Comparison of ENCODE assay signal across 14 cellular contexts in the genomic region with DNA sequence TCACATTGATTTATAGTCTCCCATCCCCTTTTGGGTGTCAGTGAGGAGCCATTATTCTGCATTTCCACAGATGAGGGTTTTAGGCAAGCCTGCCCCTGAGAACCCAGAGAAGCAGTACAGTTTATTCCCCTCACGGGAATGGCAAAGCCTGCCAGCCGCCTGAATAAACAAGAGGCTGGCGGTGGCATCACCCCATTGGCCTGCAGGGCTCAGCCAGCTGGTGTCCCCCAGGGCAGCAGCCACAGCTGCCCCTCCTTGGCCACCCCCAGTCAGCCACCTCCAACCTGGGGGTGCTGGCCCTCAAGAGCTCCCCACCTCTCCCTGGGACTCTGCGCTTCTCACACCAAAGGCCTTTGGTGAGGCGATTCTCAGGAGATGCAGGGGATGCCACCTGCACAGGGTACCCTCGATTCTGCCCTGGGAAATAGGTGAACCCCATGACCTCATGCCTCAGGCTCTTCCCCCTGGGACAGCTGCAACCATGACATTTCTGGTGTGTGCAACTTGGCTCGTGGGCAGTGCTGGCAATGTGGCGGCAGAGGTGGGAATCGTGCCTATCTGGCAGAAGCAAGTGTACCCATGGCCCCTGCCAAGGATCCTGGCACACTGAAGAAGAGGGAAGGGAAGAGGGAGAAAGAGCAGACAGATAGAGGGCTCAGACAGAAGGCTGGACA. TPM values are rescaled to one million over a fixed set of nuclear protein-coding genes. Genes with fewer than 3 reads are reported as not detected.
DNase-seq lines count a peak whose midpoint lies in the region; ATAC-seq and TF ChIP-seq lines count a peak whose summit lies in the region.
"Had no signal": no experiment of that assay in that cellular context is flagged by ENCODE, and none has a peak within 500 bp of the region (broad histone marks: within the 10 kb centered on the region; RNA-seq: fewer than 3 reads in every experiment).

No MANE protein-coding gene starts in this region.

- 36 to 42% methylated on average over 8 to 9 of the region's 9 CpGs for WGBS in body of pancreas, 2 donors

- H3K27me3 ChIP-seq in body of pancreas: no peaks in the 10 kb centered on the region
- H3K27me3 ChIP-seq: BLaER1 had no signal

- peaks cover 17% of the 10 kb centered on the region for H3K4me1 ChIP-seq in body of pancreas

- no peaks in the 10 kb centered on the region for H3K36me3 ChIP-seq in body of pancreas (replicated peaks in 1 of 2; ENCODE audit: insufficient read depth in 1 of 2, low read depth in 2 of 2)
- H3K36me3 ChIP-seq: BLaER1 had no signal

- peak; percentile 91 for ATAC-seq in body of pancreas
- no peak for ATAC-seq in GM21381 (IDR thresholded peaks at IDR 0.05; ENCODE audit: unreplicated experiment)
- ATAC-seq: Panc1 had no signal

- H3K27ac ChIP-seq in body of pancreas (peak overlapping the region in 1 of 4 donors; percentile 27), temporal lobe (ENCODE audit: low read depth, low read length) (peak overlapping the region; percentile 12)
- H3K27ac ChIP-seq: BLaER1 had no signal

- peak; percentile 26 for DNase-seq in NCI-H446 treated with DMSO at 0.1 percent for 48 hours (lab: John Stamatoyannopoulos, UW)
- DNase-seq in body of pancreas: peak; percentile 75 to 87 (median 79)
- DNase-seq in islet precursor cell: peak; percentile 21
- DNase-seq in activated CD8-positive, alpha-beta memory T cell treated with anti-CD3 and anti-CD28 coated beads, Interleukin-2, amount 50 U/mL, for 4 hours: no peak
- no peak for DNase-seq in 8988T
- DNase-seq: CD8-positive, alpha-beta memory T cell; HCEC 1CT; IMR-90; NCI-H1930; SIG-M5 had no signal

- intact Hi-C loops in body of pancreas (cut with DNase I): no loop called here

- no peak for TF ChIP-seq POLR2A in body of pancreas (IDR thresholded peaks at IDR 0.05)

- no peaks in the 10 kb centered on the region for H3K9me3 ChIP-seq in body of pancreas

- no peak overlapping the region for H3K4me3 ChIP-seq in body of pancreas
- H3K4me3 ChIP-seq: BLaER1 had no signal

- TF ChIP-seq CTCF in body of pancreas (IDR thresholded peaks at IDR 0.05): peak in 1 of 7 experiments; percentile 13

RNA-seq across cellular contexts. Expression of a gene that starts 14.0 kb away (rescaled TPM):
- total RNA-seq in body of pancreas: 1 to 10 TPM; 1.6 to 4.9 TPM
- total RNA-seq in temporal lobe: 1.2 TPM

RNA-seq across cellular contexts. Expression of a gene that starts 59.9 kb away (rescaled TPM):
- total RNA-seq in body of pancreas (1 to 10 TPM; 3.1 to 4.0 TPM), temporal lobe (9.3 TPM)

Comparison
In these comparisons a context has a peak if more than half of its experiments do, and no peak if none do; other contexts are left out.
1. DNase-seq: peak in NCI-H446 treated with DMSO at 0.1 percent for 48 hours (single experiment), body of pancreas (4 of 4) and islet precursor cell (single experiment); none in activated CD8-positive, alpha-beta memory T cell treated with anti-CD3 and anti-CD28 coated beads, Interleukin-2, amount 50 U/mL, for 4 hours (single experiment) and 8988T (single experiment).